Comparison of ENCODE assay signal across 18 cellular contexts in the genomic region with DNA sequence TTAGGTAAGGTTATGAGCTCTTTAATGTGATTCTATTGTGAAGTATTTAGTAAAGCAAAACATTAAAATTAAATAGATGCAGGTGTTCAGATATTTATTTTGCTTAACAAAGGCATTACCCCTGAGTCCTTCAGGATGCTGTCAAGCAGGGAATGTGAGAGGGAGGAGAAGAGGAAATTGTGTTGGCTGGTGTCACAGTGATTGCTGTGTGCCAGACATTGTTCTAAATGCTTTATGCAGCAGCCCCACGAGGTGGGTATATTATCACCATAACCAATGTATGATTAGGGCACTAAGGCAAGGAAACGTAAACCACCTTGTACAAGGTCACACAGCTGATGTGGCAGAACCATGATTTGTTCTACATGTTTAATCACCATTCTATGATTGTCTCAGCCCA.
"Had no signal": no experiment of that assay in that cellular context is flagged by ENCODE, and none has a peak within 500 bp of the region (broad histone marks: within the 10 kb centered on the region; RNA-seq: fewer than 3 reads in every experiment).

No MANE protein-coding gene starts in this region.

- H3K36me3 Mint-ChIP-seq: activated naive CD8-positive, alpha-beta T cell treated with anti-CD3 and anti-CD28 coated beads, Interleukin-2, amount 10 ng/mL, durations not matched to agents 7 days and 5 days; naive B cell had no signal

- H3K27me3 Mint-ChIP-seq: stimulated activated naive CD8-positive, alpha-beta T cell treated with anti-CD3 and anti-CD28 coated beads, Interleukin-15, amount 100 ng/mL, for 72 hours had no signal

- ATAC-seq: activated CD4-positive, alpha-beta T cell treated with anti-CD3 and anti-CD28 coated beads for 36 hours; activated CD8-positive, alpha-beta T cell treated with anti-CD3 and anti-CD28 coated beads, Interleukin-2, amount 10 ng/mL, durations not matched to agents 7 days and 5 days; esophagus mucosa; left cardiac atrium; stimulated activated naive CD8-positive, alpha-beta T cell treated with anti-CD3 and anti-CD28 coated beads, Interleukin-15, amount 100 ng/mL, for 72 hours; upper lobe of right lung had no signal

- H3K27ac Mint-ChIP-seq: activated CD4-positive, alpha-beta T cell treated with anti-CD3 and anti-CD28 coated beads for 36 hours; activated CD8-positive, alpha-beta T cell treated with anti-CD3 and anti-CD28 coated beads, Interleukin-2, amount 10 ng/mL, durations not matched to agents 7 days and 5 days; activated naive CD8-positive, alpha-beta T cell treated with anti-CD3 and anti-CD28 coated beads, Interleukin-2, amount 10 ng/mL, durations not matched to agents 7 days and 5 days; dendritic cell treated with granulocyte-macrophage colony-stimulating factor and Interleukin-4, amounts not matched to agents 40 ng/mL and 50 ng/mL, for 4 days; naive B cell; stimulated activated naive CD8-positive, alpha-beta T cell treated with anti-CD3 and anti-CD28 coated beads, Interleukin-15, amount 100 ng/mL, for 72 hours had no signal

- DNase-seq: activated CD4-positive, alpha-beta T cell treated with anti-CD3 and anti-CD28 coated beads for 36 hours; activated CD8-positive, alpha-beta memory T cell treated with anti-CD3 and anti-CD28 coated beads, Interleukin-2, amount 50 U/mL, for 48 hours; activated CD8-positive, alpha-beta T cell treated with anti-CD3 and anti-CD28 coated beads, Interleukin-2, amount 10 ng/mL, durations not matched to agents 7 days and 5 days; activated naive CD8-positive, alpha-beta T cell treated with anti-CD3 and anti-CD28 coated beads, Interleukin-2, amount 10 ng/mL, durations not matched to agents 7 days and 5 days; anterior cingulate cortex; cerebellar nuclear complex; head of caudate nucleus; left cardiac atrium; naive B cell; posterior cingulate gyrus; stimulated activated CD4-positive, alpha-beta T cell treated with anti-CD3 and anti-CD28 coated beads, Interleukin-15, amount 100 ng/mL, for 24 hours; stimulated activated CD4-positive, alpha-beta T cell treated with anti-CD3 and anti-CD28 coated beads, Interleukin-4, amount 100 ng/mL, for 4 hours; stimulated activated naive CD8-positive, alpha-beta T cell treated with anti-CD3 and anti-CD28 coated beads, Interleukin-15, amount 100 ng/mL, for 72 hours; testis; upper lobe of right lung; WERI-Rb-1 had no signal

- H3K4me3 Mint-ChIP-seq: activated CD4-positive, alpha-beta T cell treated with anti-CD3 and anti-CD28 coated beads for 36 hours; activated CD8-positive, alpha-beta T cell treated with anti-CD3 and anti-CD28 coated beads, Interleukin-2, amount 10 ng/mL, durations not matched to agents 7 days and 5 days; activated naive CD8-positive, alpha-beta T cell treated with anti-CD3 and anti-CD28 coated beads, Interleukin-2, amount 10 ng/mL, durations not matched to agents 7 days and 5 days; dendritic cell treated with granulocyte-macrophage colony-stimulating factor and Interleukin-4, amounts not matched to agents 40 ng/mL and 50 ng/mL, for 4 days; naive B cell; stimulated activated naive CD8-positive, alpha-beta T cell treated with anti-CD3 and anti-CD28 coated beads, Interleukin-15, amount 100 ng/mL, for 72 hours had no signal

- H3K4me1 Mint-ChIP-seq: activated CD4-positive, alpha-beta T cell treated with anti-CD3 and anti-CD28 coated beads for 36 hours; activated naive CD8-positive, alpha-beta T cell treated with anti-CD3 and anti-CD28 coated beads, Interleukin-2, amount 10 ng/mL, durations not matched to agents 7 days and 5 days; naive B cell; stimulated activated naive CD8-positive, alpha-beta T cell treated with anti-CD3 and anti-CD28 coated beads, Interleukin-15, amount 100 ng/mL, for 72 hours had no signal

- H3K9me3 Mint-ChIP-seq: activated naive CD8-positive, alpha-beta T cell treated with anti-CD3 and anti-CD28 coated beads, Interleukin-2, amount 10 ng/mL, durations not matched to agents 7 days and 5 days; dendritic cell treated with granulocyte-macrophage colony-stimulating factor and Interleukin-4, amounts not matched to agents 40 ng/mL and 50 ng/mL, for 4 days; naive B cell; stimulated activated naive CD8-positive, alpha-beta T cell treated with anti-CD3 and anti-CD28 coated beads, Interleukin-15, amount 100 ng/mL, for 72 hours had no signal
